ENCODE assay signal across 11 cellular contexts in the genomic region with DNA sequence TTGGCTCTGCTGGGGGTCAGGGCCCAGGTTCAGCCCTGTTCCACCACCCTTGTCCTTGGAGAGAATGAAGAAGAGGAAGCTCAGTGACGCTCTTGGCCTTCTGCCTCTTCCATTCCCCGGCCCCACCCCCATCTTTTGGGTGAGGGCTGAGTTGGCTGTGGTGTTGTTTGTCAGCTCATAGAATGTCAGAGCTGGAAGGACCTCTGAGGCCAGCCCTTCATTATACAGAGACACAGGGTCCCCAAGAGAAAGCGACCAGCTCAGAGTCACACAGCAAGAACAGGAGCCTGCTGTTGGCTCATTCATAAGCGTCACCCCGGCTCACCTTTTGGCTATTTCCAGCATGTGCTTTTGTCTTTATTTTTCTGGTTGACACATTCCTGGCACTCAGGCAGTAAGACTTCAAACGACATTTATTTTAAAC.
DNase-seq lines count a peak whose midpoint lies in the region; ATAC-seq and TF ChIP-seq lines count a peak whose summit lies in the region.
"Had no signal": no experiment of that assay in that cellular context is flagged by ENCODE, and none has a peak within 500 bp of the region (broad histone marks: within the 10 kb centered on the region; RNA-seq: fewer than 3 reads in every experiment).

No MANE protein-coding gene starts in this region.

- no peak overlapping the region for H2AFZ ChIP-seq in PC-3 (ENCODE audit: low read length)

- no peak overlapping the region for H3K9ac ChIP-seq in PC-3 (ENCODE audit: low read length)

- peaks cover 15% of the 10 kb centered on the region for H3K4me1 Mint-ChIP-seq in activated CD4-positive, alpha-beta memory T cell treated with anti-CD3 and anti-CD28 coated beads, Interleukin-2, amount 10 ng/mL, durations not matched to agents 7 days and 5 days
- peaks cover 17% of the 10 kb centered on the region for H3K4me1 Mint-ChIP-seq in stimulated activated naive CD8-positive, alpha-beta T cell treated with anti-CD3 and anti-CD28 coated beads, Interleukin-15, amount 100 ng/mL, for 72 hours

- POLR2A ChIA-PET in activated CD4-positive, alpha-beta memory T cell treated with anti-CD3 and anti-CD28 coated beads, Interleukin-2, amount 10 ng/mL, durations not matched to agents 7 days and 5 days (lab: Charles Lee), result interaction anchor here (0.7 to 1.1 kb wide), 4 partner anchors 51 to 102 kb away, joined by 3 to 4 read pairs (median 4); no protein-coding TSS in a partner anchor
- POLR2A ChIA-PET in PC-3 (lab: Charles Lee; ENCODE audit: unreplicated experiment), result interaction anchor here (0.6 kb wide), 1 partner anchor 36 kb away, joined by 3 read pairs; no protein-coding TSS in a partner anchor

- no peaks in the 10 kb centered on the region for H3F3A ChIP-seq in PC-3 (ENCODE audit: low read length, unreplicated experiment)

- in situ Hi-C loops in ACHN (cut with HindIII; ENCODE audit: low pct_ligation_motif_present, low pct_unique_long_range_greater_than_20kb, low sequenced_read_pairs), result no loop called here

- H3K27me3 Mint-ChIP-seq in activated CD4-positive, alpha-beta memory T cell treated with anti-CD3 and anti-CD28 coated beads, Interleukin-2, amount 10 ng/mL, durations not matched to agents 7 days and 5 days, result no peaks in the 10 kb centered on the region
- H3K27me3 Mint-ChIP-seq in stimulated activated naive CD8-positive, alpha-beta T cell treated with anti-CD3 and anti-CD28 coated beads, Interleukin-15, amount 100 ng/mL, for 72 hours, result no peaks in the 10 kb centered on the region

- peak; percentile 31 for ATAC-seq in left lung
- peak; percentile 6 for ATAC-seq in stimulated activated naive CD8-positive, alpha-beta T cell treated with anti-CD3 and anti-CD28 coated beads, Interleukin-15, amount 100 ng/mL, for 72 hours
- no peak for ATAC-seq in PC-3
- ATAC-seq in HG03025 (IDR thresholded peaks at IDR 0.05; ENCODE audit: low FRiP score, unreplicated experiment), result no peak
- ATAC-seq: SK-N-SH treated with all-trans-retinoic acid at 6 μM for 48 hours had no signal

- H3K27me3 ChIP-seq in left lung (no peaks in the 10 kb centered on the region), PC-3 (ENCODE audit: low read length) (no peaks in the 10 kb centered on the region)

- peak overlapping the region; percentile 57 for H3K27ac Mint-ChIP-seq in activated CD4-positive, alpha-beta memory T cell treated with anti-CD3 and anti-CD28 coated beads, Interleukin-2, amount 10 ng/mL, durations not matched to agents 7 days and 5 days
- peak overlapping the region; percentile 54 to 74 for H3K27ac Mint-ChIP-seq in stimulated activated naive CD8-positive, alpha-beta T cell treated with anti-CD3 and anti-CD28 coated beads, Interleukin-15, amount 100 ng/mL, for 72 hours

- H3K27ac ChIP-seq in left lung (no peak overlapping the region), PC-3 (ENCODE audit: low read length) (no peak overlapping the region)

- no peak overlapping the region for H3K4me2 ChIP-seq in PC-3 (ENCODE audit: low read length)

- H3K36me3 ChIP-seq in left lung (peaks cover 0 to 70% of the 10 kb centered on the region in 2 donors), PC-3 (ENCODE audit: low read depth, low read length) (peaks cover 68% of the 10 kb centered on the region)

- H3K4me1 ChIP-seq in left lung (peaks cover 7 to 14% of the 10 kb centered on the region in 2 donors), PC-3 (ENCODE audit: insufficient read depth, low read length) (no peaks in the 10 kb centered on the region)

- no peak overlapping the region for H3K4me3 ChIP-seq in Jurkat, Clone E6-1 (ENCODE audit: low read length)
- no peak overlapping the region for H3K4me3 ChIP-seq in left lung
- H3K4me3 ChIP-seq in PC-3 (ENCODE audit: low read length), result no peak overlapping the region

- H3K9me3 ChIP-seq in left lung (no peaks in the 10 kb centered on the region), PC-3 (ENCODE audit: low read length) (no peaks in the 10 kb centered on the region)

- DNase-seq in Jurkat, Clone E6-1 (ENCODE audit: low read depth, low spot score), result peak; percentile 7
- DNase-seq in activated CD4-positive, alpha-beta memory T cell treated with anti-CD3 and anti-CD28 coated beads, Interleukin-2, amount 10 ng/mL, durations not matched to agents 7 days and 5 days, result no peak
- DNase-seq in left lung, result no peak
- no peak for DNase-seq in stimulated activated naive CD8-positive, alpha-beta T cell treated with anti-CD3 and anti-CD28 coated beads, Interleukin-15, amount 100 ng/mL, for 72 hours
- DNase-seq in ACHN, result no peak
- DNase-seq in PC-3, result no peak
- DNase-seq: activated effector memory CD4-positive, alpha-beta T cell treated with anti-CD3 and anti-CD28 coated beads, Interleukin-2, amount 50 U/mL, for 16 hours; erythroblast; NCI-H1930 had no signal

- H3K4me3 Mint-ChIP-seq in activated CD4-positive, alpha-beta memory T cell treated with anti-CD3 and anti-CD28 coated beads, Interleukin-2, amount 10 ng/mL, durations not matched to agents 7 days and 5 days, result no peak overlapping the region
- H3K4me3 Mint-ChIP-seq in stimulated activated naive CD8-positive, alpha-beta T cell treated with anti-CD3 and anti-CD28 coated beads, Interleukin-15, amount 100 ng/mL, for 72 hours, result no peak overlapping the region

- H3K9me3 Mint-ChIP-seq in activated CD4-positive, alpha-beta memory T cell treated with anti-CD3 and anti-CD28 coated beads, Interleukin-2, amount 10 ng/mL, durations not matched to agents 7 days and 5 days, result no peaks in the 10 kb centered on the region
- H3K9me3 Mint-ChIP-seq in stimulated activated naive CD8-positive, alpha-beta T cell treated with anti-CD3 and anti-CD28 coated beads, Interleukin-15, amount 100 ng/mL, for 72 hours, result no peaks in the 10 kb centered on the region

- intact Hi-C loops in left lung (cut with DNase I), result no loop called here
- intact Hi-C loops in PC-3 (cut with micrococcal nuclease), result no loop called here

- no peaks in the 10 kb centered on the region for H4K20me1 ChIP-seq in PC-3 (ENCODE audit: low read length)

- peaks cover 87% of the 10 kb centered on the region for H3K36me3 Mint-ChIP-seq in activated CD4-positive, alpha-beta memory T cell treated with anti-CD3 and anti-CD28 coated beads, Interleukin-2, amount 10 ng/mL, durations not matched to agents 7 days and 5 days (ENCODE audit: low read depth)

- no peaks in the 10 kb centered on the region for H3K9me2 ChIP-seq in PC-3 (replicated peaks; ENCODE audit: low read length)

- no TSS peak for BruUV-seq in PC-3 (replicated peaks; lab: Mats Ljungman, UMichigan)

- 0 out of 2 replicates have a peak, but pooled peaks cover 6% of the 10 kb centered on the region for H3K79me2 ChIP-seq in PC-3 (ENCODE audit: low read length)

- CTCF ChIA-PET in activated CD4-positive, alpha-beta memory T cell treated with anti-CD3 and anti-CD28 coated beads, Interleukin-2, amount 10 ng/mL, durations not matched to agents 7 days and 5 days (lab: Charles Lee), result no interaction called here
- CTCF ChIA-PET in PC-3 (lab: Charles Lee), result no interaction called here

- TF ChIP-seq CTCF in left lung (IDR thresholded peaks at IDR 0.05), result no peak
- no peak for TF ChIP-seq CTCF in PC-3 (conservative IDR thresholded peaks at IDR 0.05; ENCODE audit: low read depth, low read length)

Comparison
In these comparisons a context has a peak if more than half of its experiments do, and no peak if none do; other contexts are left out.
1. ATAC-seq: peak in left lung (single experiment) and stimulated activated naive CD8-positive, alpha-beta T cell treated with anti-CD3 and anti-CD28 coated beads, Interleukin-15, amount 100 ng/mL, for 72 hours (single experiment); none in PC-3 (single experiment) and HG03025 (single experiment).